ENCODE assay signal across 1 cellular context in genomic region chr5:114007678-114008077, GRCh38.
TF ChIP-seq lines count a peak whose summit lies in the region.

No MANE protein-coding gene starts in this region.

TF ChIP-seq in neural cell, 6 proteins besides CTCF, POLR2A, EP300 and RAD21 (continued from another document):
- TF ChIP-seq REST (IDR thresholded peaks at IDR 0.05; ENCODE audit: borderline replicate concordance) (peak; percentile 79), MXI1 (conservative IDR thresholded peaks at IDR 0.05; ENCODE audit: poor library complexity, severe bottlenecking) (no peak), POLR2AphosphoS5 (IDR thresholded peaks at IDR 0.05) (peak; percentile 89), TAF1 (IDR thresholded peaks at IDR 0.05; ENCODE audit: low read depth) (no peak), SMC3 (conservative IDR thresholded peaks at IDR 0.05; ENCODE audit: poor library complexity) (peak; percentile 3)
